In genomic region chr14:65098586-65098985, GRCh38 we compare ENCODE assay signal across 9 cellular contexts. TPM values are rescaled to one million over a fixed set of nuclear protein-coding genes. Genes with fewer than 3 reads are reported as not detected.
DNase-seq lines count a peak whose midpoint lies in the region; ATAC-seq and TF ChIP-seq lines count a peak whose summit lies in the region.
"Had no signal": no experiment of that assay in that cellular context is flagged by ENCODE, and none has a peak within 500 bp of the region (broad histone marks: within the 10 kb centered on the region; RNA-seq: fewer than 3 reads in every experiment).

No MANE protein-coding gene starts in this region.

- no peaks in the 10 kb centered on the region for H3F3A ChIP-seq in GM23338 (replicated peaks; ENCODE audit: low read depth)

- no peaks in the 10 kb centered on the region for H3K9me2 ChIP-seq in GM23338 (ENCODE audit: insufficient read depth)

- peaks cover 17% of the 10 kb centered on the region for H4K20me1 ChIP-seq in GM23338 (replicated peaks; ENCODE audit: insufficient read depth)

- H3K27me3 Mint-ChIP-seq in GM23338 (ENCODE audit: insufficient read depth, low read depth, poor library complexity) = peaks cover 8% of the 10 kb centered on the region

- TF ChIP-seq CTCF in GM23338 (conservative IDR thresholded peaks at IDR 0.05; ENCODE audit: low read depth in 2 of 2) = no peak

- DNase-seq in Ammon's horn (ENCODE audit: low spot score) (peak; percentile 25), amniotic epithelial cell (ENCODE audit: low read depth) (peak; percentile 31), lung microvascular endothelial cell (ENCODE audit: low read depth in 2 of 2) (peak; percentile 72 to 77), SW480 (ENCODE audit: low spot score) (no peak), cerebellum (ENCODE audit: low spot score) (no peak), GM23338 (ENCODE audit: low spot score) (no peak)
- DNase-seq: activated CD4-positive, alpha-beta T cell treated with anti-CD3 and anti-CD28 coated beads for 48 hours had no signal

- no peak overlapping the region for H3K4me3 ChIP-seq in GM23338

- no peaks in the 10 kb centered on the region for H3K27me3 ChIP-seq in GM23338 (ENCODE audit: insufficient read depth)

- peaks cover 10% of the 10 kb centered on the region for H3K4me1 ChIP-seq in GM23338 (ENCODE audit: insufficient read depth)

- H3K9me3 ChIP-seq in KOPT-K1 (ENCODE audit: insufficient read depth, low read length, poor library complexity, severe bottlenecking) = no peaks in the 10 kb centered on the region

- H2AFZ ChIP-seq in GM23338 = no peak overlapping the region

- H3K27ac Mint-ChIP-seq in GM23338 = no peak overlapping the region

- H3K27ac ChIP-seq in KOPT-K1 (ENCODE audit: low read depth, low read length, poor library complexity, severe bottlenecking) = peak overlapping the region; percentile 82
- no peak overlapping the region for H3K27ac ChIP-seq in GM23338 (ENCODE audit: low read depth)

- ATAC-seq in GM19455 (IDR thresholded peaks at IDR 0.05; ENCODE audit: unreplicated experiment) (no peak), GM23338 (no peak)

- H3K36me3 ChIP-seq in KOPT-K1 (ENCODE audit: insufficient read depth, low read length) (peaks cover 51% of the 10 kb centered on the region), GM23338 (ENCODE audit: insufficient read depth) (peaks cover under 1% of the 10 kb centered on the region; the same call in 1 of the 2 replicates)

- H3K4me3 Mint-ChIP-seq in GM23338 = no peak overlapping the region

- peaks cover 68% of the 10 kb centered on the region for H3K79me2 ChIP-seq in GM23338 (replicated peaks; ENCODE audit: insufficient read depth)

- H3K4me2 ChIP-seq in GM23338 = no peak overlapping the region

- peaks cover 36% of the 10 kb centered on the region for H3K4me1 Mint-ChIP-seq in GM23338

- H3K36me3 Mint-ChIP-seq in GM23338 (ENCODE audit: low read depth) = peaks cover 32% of the 10 kb centered on the region

- H3K9me3 Mint-ChIP-seq in GM23338 = no peaks in the 10 kb centered on the region

TF ChIP-seq in GM23338, 12 proteins besides CTCF, POLR2A, EP300 and RAD21:
- no peak for TF ChIP-seq REST (IDR thresholded peaks at IDR 0.05; ENCODE audit: unreplicated experiment)
- no peak for TF ChIP-seq CREB1 (CRISPR knock-in tag; IDR thresholded peaks at IDR 0.05; ENCODE audit: low read depth)

RNA-seq across cellular contexts. Expression of gene MAX, which starts 3.7 kb away (rescaled TPM):
- 34.2 and 62.7 TPM in 2 replicates for total RNA-seq in lung microvascular endothelial cell
- total RNA-seq in cerebellum = 38.0 TPM
- 25.0 and 31.8 TPM in 2 replicates for total RNA-seq in GM23338 (2014; rRNA removed; shearing (Covaris generic))
- 27.7 and 31.8 TPM in 2 replicates for polyA plus RNA-seq in GM23338 (2016; fragmentation: Nextera tagmentation; extraction: Ambion mirVana)

Comparison
In these comparisons a context has a peak if more than half of its experiments do, and no peak if none do; other contexts are left out.
1. DNase-seq: peak in Ammon's horn (single experiment), amniotic epithelial cell (single experiment) and lung microvascular endothelial cell (2 of 2); none in SW480 (single experiment), cerebellum (single experiment) and GM23338 (single experiment).